1 cellular context compared by ENCODE assay signal in genomic region chr16:9128346-9129342, GRCh38.
TF ChIP-seq lines count a peak whose summit lies in the region.

No MANE protein-coding gene starts in this region.

TF ChIP-seq in K562, 482 proteins besides CTCF, POLR2A, EP300 and RAD21:
- TF ChIP-seq KDM1A (IDR thresholded peaks at IDR 0.05): peak; percentile 54 to 83; a peak in 3 of 4 replicates
- no peak for TF ChIP-seq HMGN3 (IDR thresholded peaks at IDR 0.05; ENCODE audit: borderline replicate concordance, extremely low read depth, insufficient read length, low read depth, low read length)
- TF ChIP-seq ZBTB7A (IDR thresholded peaks at IDR 0.05; ENCODE audit: borderline replicate concordance, control insufficient read depth, low read depth, low read length): 0 out of 2 replicates have a peak, but pooled peaks have one; percentile 17
- peak; percentile 90 for TF ChIP-seq RBM25 (IDR thresholded peaks at IDR 0.05; ENCODE audit: low read depth, low read length, severe bottlenecking)
- TF ChIP-seq ZBTB1 (CRISPR knock-in tag; IDR thresholded peaks at IDR 0.05; ENCODE audit: borderline replicate concordance, low read depth): no peak
- TF ChIP-seq ZFP36 (IDR thresholded peaks at IDR 0.05; ENCODE audit: low read depth, low read length, partially characterized antibody): peak; percentile 19
- TF ChIP-seq MXD1 (CRISPR knock-in tag; IDR thresholded peaks at IDR 0.05; ENCODE audit: borderline replicate concordance, poor library complexity, severe bottlenecking): no peak
- TF ChIP-seq PRMT5 (CRISPR knock-in tag; IDR thresholded peaks at IDR 0.05): no peak
- no peak for TF ChIP-seq TAF15 (IDR thresholded peaks at IDR 0.05; ENCODE audit: low read depth, low read length)
- TF ChIP-seq, protein P1, sequence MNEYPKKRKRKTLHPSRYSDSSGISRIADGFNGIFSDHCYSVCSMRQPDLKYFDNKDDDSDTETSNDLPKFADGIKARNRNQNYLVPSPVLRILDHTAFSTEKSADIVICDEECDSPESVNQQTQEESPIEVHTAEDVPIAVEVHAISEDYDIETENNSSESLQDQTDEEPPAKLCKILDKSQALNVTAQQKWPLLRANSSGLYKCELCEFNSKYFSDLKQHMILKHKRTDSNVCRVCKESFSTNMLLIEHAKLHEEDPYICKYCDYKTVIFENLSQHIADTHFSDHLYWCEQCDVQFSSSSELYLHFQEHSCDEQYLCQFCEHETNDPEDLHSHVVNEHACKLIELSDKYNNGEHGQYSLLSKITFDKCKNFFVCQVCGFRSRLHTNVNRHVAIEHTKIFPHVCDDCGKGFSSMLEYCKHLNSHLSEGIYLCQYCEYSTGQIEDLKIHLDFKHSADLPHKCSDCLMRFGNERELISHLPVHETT (CRISPR knock-in tag; conservative IDR thresholded peaks at IDR 0.05 in 1 of 2, IDR thresholded peaks at IDR 0.05 in 1 of 2): no peak
- TF ChIP-seq RCOR1 (IDR thresholded peaks at IDR 0.05; ENCODE audit: borderline replicate concordance in 1 of 2, low read depth in 2 of 2, low read length in 2 of 2): 0 out of 4 replicates have a peak, but pooled peaks of 1 of the 2 experiments have one; percentile 11
- no peak for TF ChIP-seq BRCA1 (IDR thresholded peaks at IDR 0.05)
- TF ChIP-seq BRCA1 (CRISPR knock-in tag; IDR thresholded peaks at IDR 0.05): no peak
- TF ChIP-seq BCOR (IDR thresholded peaks at IDR 0.05): peak; percentile 93
- TF ChIP-seq, protein P2, sequence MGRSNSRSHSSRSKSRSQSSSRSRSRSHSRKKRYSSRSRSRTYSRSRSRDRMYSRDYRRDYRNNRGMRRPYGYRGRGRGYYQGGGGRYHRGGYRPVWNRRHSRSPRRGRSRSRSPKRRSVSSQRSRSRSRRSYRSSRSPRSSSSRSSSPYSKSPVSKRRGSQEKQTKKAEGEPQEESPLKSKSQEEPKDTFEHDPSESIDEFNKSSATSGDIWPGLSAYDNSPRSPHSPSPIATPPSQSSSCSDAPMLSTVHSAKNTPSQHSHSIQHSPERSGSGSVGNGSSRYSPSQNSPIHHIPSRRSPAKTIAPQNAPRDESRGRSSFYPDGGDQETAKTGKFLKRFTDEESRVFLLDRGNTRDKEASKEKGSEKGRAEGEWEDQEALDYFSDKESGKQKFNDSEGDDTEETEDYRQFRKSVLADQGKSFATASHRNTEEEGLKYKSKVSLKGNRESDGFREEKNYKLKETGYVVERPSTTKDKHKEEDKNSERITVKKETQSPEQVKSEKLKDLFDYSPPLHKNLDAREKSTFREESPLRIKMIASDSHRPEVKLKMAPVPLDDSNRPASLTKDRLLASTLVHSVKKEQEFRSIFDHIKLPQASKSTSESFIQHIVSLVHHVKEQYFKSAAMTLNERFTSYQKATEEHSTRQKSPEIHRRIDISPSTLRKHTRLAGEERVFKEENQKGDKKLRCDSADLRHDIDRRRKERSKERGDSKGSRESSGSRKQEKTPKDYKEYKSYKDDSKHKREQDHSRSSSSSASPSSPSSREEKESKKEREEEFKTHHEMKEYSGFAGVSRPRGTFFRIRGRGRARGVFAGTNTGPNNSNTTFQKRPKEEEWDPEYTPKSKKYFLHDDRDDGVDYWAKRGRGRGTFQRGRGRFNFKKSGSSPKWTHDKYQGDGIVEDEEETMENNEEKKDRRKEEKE (IDR thresholded peaks at IDR 0.05; ENCODE audit: borderline replicate concordance in 1 of 2, control insufficient read depth in 1 of 2, low read depth in 2 of 2, low read length in 1 of 2): no peak
- TF ChIP-seq EWSR1 (IDR thresholded peaks at IDR 0.05; ENCODE audit: borderline replicate concordance, low read depth, partially characterized antibody): no peak
- TF ChIP-seq SMARCA5 (IDR thresholded peaks at IDR 0.05): peak; percentile 75
- TF ChIP-seq NR1H2 (CRISPR knock-in tag; IDR thresholded peaks at IDR 0.05): no peak
- TF ChIP-seq, protein P3, sequence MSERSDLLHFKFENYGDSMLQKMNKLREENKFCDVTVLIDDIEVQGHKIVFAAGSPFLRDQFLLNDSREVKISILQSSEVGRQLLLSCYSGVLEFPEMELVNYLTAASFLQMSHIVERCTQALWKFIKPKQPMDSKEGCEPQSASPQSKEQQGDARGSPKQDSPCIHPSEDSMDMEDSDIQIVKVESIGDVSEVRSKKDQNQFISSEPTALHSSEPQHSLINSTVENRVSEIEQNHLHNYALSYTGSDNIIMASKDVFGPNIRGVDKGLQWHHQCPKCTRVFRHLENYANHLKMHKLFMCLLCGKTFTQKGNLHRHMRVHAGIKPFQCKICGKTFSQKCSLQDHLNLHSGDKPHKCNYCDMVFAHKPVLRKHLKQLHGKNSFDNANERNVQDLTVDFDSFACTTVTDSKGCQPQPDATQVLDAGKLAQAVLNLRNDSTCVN (CRISPR knock-in tag; IDR thresholded peaks at IDR 0.05): no peak
- no peak for TF ChIP-seq ZNF133 (CRISPR knock-in tag; IDR thresholded peaks at IDR 0.05)
- TF ChIP-seq RBM15 (IDR thresholded peaks at IDR 0.05; ENCODE audit: insufficient read depth, low read length): no peak
- peak; percentile 61; the same call in 1 of the 2 replicates for TF ChIP-seq HDAC2 (IDR thresholded peaks at IDR 0.05)
- TF ChIP-seq ADNP (tag; IDR thresholded peaks at IDR 0.05): peak; percentile 80
- no peak for TF ChIP-seq THRA (IDR thresholded peaks at IDR 0.05)
- no peak for TF ChIP-seq ILF3 (IDR thresholded peaks at IDR 0.05; ENCODE audit: borderline replicate concordance)
